16 cellular contexts compared by ENCODE assay signal in the genomic region with DNA sequence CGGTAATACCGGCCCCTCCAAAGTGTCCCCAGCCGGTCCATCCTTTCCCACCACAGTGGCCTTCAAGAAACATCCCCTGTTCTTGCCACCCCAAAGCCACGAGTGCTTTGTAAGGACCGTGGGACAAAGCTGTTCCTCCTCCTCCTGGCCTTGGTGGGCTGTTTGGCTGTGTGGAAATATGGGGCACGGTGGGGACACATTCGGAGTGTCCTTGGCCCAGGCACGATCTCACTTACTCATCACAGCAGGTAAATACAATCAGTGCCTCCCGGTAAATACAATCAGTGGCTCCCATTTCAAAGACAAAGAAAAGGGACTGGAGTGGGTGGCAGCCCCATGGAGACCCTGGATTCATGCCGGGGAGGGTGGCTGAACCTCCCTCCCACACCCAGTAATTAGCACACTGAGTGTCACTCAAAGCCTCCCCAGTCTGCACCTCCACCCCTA. TPM values are rescaled to one million over a fixed set of nuclear protein-coding genes. Genes with fewer than 3 reads are reported as not detected.
DNase-seq lines count a peak whose midpoint lies in the region; ATAC-seq, FAIRE-seq and TF ChIP-seq lines count a peak whose summit lies in the region.
"Had no signal": no experiment of that assay in that cellular context is flagged by ENCODE, and none has a peak within 500 bp of the region (broad histone marks: within the 10 kb centered on the region; RNA-seq: fewer than 3 reads in every experiment).

No MANE protein-coding gene starts in this region.

- no peak for TF ChIP-seq EP300 in H1 (IDR thresholded peaks at IDR 0.05; ENCODE audit: borderline replicate concordance in 1 of 2, low read depth in 2 of 2, low read length in 2 of 2)

- no peaks in the 10 kb centered on the region for H3K27me3 Mint-ChIP-seq in stimulated activated naive B cell treated with anti-CD40 and anti-IgM and Interleukin-4, amounts not matched to agents 10 μg/mL and 1 μg/mL and 100 μg/mL, for 72 hours
- no peaks in the 10 kb centered on the region for H3K27me3 Mint-ChIP-seq in activated naive CD4-positive, alpha-beta T cell treated with anti-CD3 and anti-CD28 coated beads for 36 hours (ENCODE audit: low read depth)

- H2AK5ac ChIP-seq in H1 (ENCODE audit: low read depth, low read length) = no peak overlapping the region

- H3K9me3 Mint-ChIP-seq in stimulated activated naive B cell treated with anti-CD40 and anti-IgM and Interleukin-4, amounts not matched to agents 10 μg/mL and 1 μg/mL and 100 μg/mL, for 72 hours = no peaks in the 10 kb centered on the region
- no peaks in the 10 kb centered on the region for H3K9me3 Mint-ChIP-seq in activated naive CD4-positive, alpha-beta T cell treated with anti-CD3 and anti-CD28 coated beads for 36 hours

- H3K56ac ChIP-seq in H1 (replicated peaks; ENCODE audit: insufficient read length, low read depth, low read length) = no peak overlapping the region

- peak overlapping the region; percentile 76 for H2BK12ac ChIP-seq in H1 (ENCODE audit: low read depth, low read length)

- H3K4me1 ChIP-seq in ES-I3 (ENCODE audit: insufficient read depth, low read length) (peaks cover 8% of the 10 kb centered on the region), HEK293 (ENCODE audit: control insufficient read depth, insufficient read depth, low read length) (no peaks in the 10 kb centered on the region), H1 (replicated peaks in 1 of 4; ENCODE audit: control insufficient read depth in 3 of 4, insufficient read depth in 4 of 4, low read length in 3 of 4) (peaks cover 0 to 20% (median 9%) of the 10 kb centered on the region in 4 experiments; a peak in 6 of 7 replicates), psoas muscle (peaks cover 45% of the 10 kb centered on the region)
- H3K4me1 ChIP-seq: Caco-2 had no signal

- H2BK15ac ChIP-seq in H1 (ENCODE audit: low read length) = peak overlapping the region; percentile 90

- DNase-seq in H1 (ENCODE audit: low read depth in 1 of 2, low spot score in 2 of 2) (no peak), psoas muscle (no peak), mesenteric fat pad (ENCODE audit: low spot score) (no peak), NCI-H774 (lab: John Stamatoyannopoulos, UW) (no peak)
- DNase-seq in stimulated activated naive B cell treated with anti-CD40 and anti-IgM and Interleukin-4, amounts not matched to agents 10 μg/mL and 1 μg/mL and 100 μg/mL, for 72 hours = no peak
- DNase-seq in activated naive CD4-positive, alpha-beta T cell treated with anti-CD3 and anti-CD28 coated beads for 36 hours = no peak
- DNase-seq: activated gamma-delta T cell, NCI-H1694, NCI-H345, occipital lobe, SW 1271 had no signal

- ATAC-seq in psoas muscle = peak in 1 of 4 donors; percentile 2
- ATAC-seq in stimulated activated naive B cell treated with anti-CD40 and anti-IgM and Interleukin-4, amounts not matched to agents 10 μg/mL and 1 μg/mL and 100 μg/mL, for 72 hours (replicated peaks) = no peak

- H3K79me1 ChIP-seq in H1 (ENCODE audit: low read depth, low read length) = 0 out of 2 replicates have a peak, but pooled peaks cover 2% of the 10 kb centered on the region

- H3K9ac ChIP-seq in ES-I3 (ENCODE audit: low read depth, low read length) = peak overlapping the region; percentile 8; the same call in 1 of the 2 replicates
- H3K9ac ChIP-seq in H1 (replicated peaks in 1 of 4; ENCODE audit: extremely low read depth in 1 of 4, low read depth in 3 of 4, low read length in 3 of 4) = no peak overlapping the region

- no peak overlapping the region for H2BK120ac ChIP-seq in H1 (replicated peaks; ENCODE audit: low read depth, low read length)

- no peak for TF ChIP-seq POLR2A in H1 (IDR thresholded peaks at IDR 0.05; ENCODE audit: control extremely low read depth in 1 of 2, low read depth in 2 of 2, low read length in 2 of 2)

- H3K36me3 Mint-ChIP-seq in stimulated activated naive B cell treated with anti-CD40 and anti-IgM and Interleukin-4, amounts not matched to agents 10 μg/mL and 1 μg/mL and 100 μg/mL, for 72 hours = no peaks in the 10 kb centered on the region
- H3K36me3 Mint-ChIP-seq in activated naive CD4-positive, alpha-beta T cell treated with anti-CD3 and anti-CD28 coated beads for 36 hours (ENCODE audit: low read depth) = no peaks in the 10 kb centered on the region

- peak overlapping the region; percentile 36; the same call in 1 of the 2 replicates for H3K18ac ChIP-seq in H1 (ENCODE audit: extremely low read depth, low read length)

- H3K4me1 Mint-ChIP-seq in stimulated activated naive B cell treated with anti-CD40 and anti-IgM and Interleukin-4, amounts not matched to agents 10 μg/mL and 1 μg/mL and 100 μg/mL, for 72 hours = peaks cover 15 to 25% of the 10 kb centered on the region in 2 donors
- H3K4me1 Mint-ChIP-seq in activated naive CD4-positive, alpha-beta T cell treated with anti-CD3 and anti-CD28 coated beads for 36 hours (ENCODE audit: low read depth) = peaks cover 11% of the 10 kb centered on the region

- 0 out of 2 replicates have a peak overlapping the region, but pooled peaks have one; percentile 75 for H2AFZ ChIP-seq in H1 (ENCODE audit: low read length)

- no peak for TF ChIP-seq RAD21 in H1 (IDR thresholded peaks at IDR 0.05 in 1 of 2, conservative IDR thresholded peaks at IDR 0.05 in 1 of 2; ENCODE audit: low read depth in 2 of 2, low read length in 2 of 2)

- H3K23me2 ChIP-seq in H1 (ENCODE audit: low read depth, low read length) = peaks cover 8% of the 10 kb centered on the region

- H3K36me3 ChIP-seq in ES-I3 (ENCODE audit: insufficient read depth, low read length) (no peaks in the 10 kb centered on the region), HEK293 (ENCODE audit: control insufficient read depth in 2 of 2, insufficient read depth in 1 of 2, low read length in 2 of 2) (no peaks in the 10 kb centered on the region), H1 (ENCODE audit: control insufficient read depth in 2 of 4, insufficient read depth in 4 of 4, low read length in 3 of 4) (no peaks in the 10 kb centered on the region), psoas muscle (ENCODE audit: insufficient read depth in 1 of 2, low read depth in 1 of 2) (peaks cover 0 to 65% of the 10 kb centered on the region in 2 donors)

- no peak overlapping the region for H4K91ac ChIP-seq in H1 (replicated peaks; ENCODE audit: insufficient read length, low read length)

- peak overlapping the region; percentile 20; the same call in 1 of the 2 replicates for H2BK5ac ChIP-seq in H1 (ENCODE audit: low read depth, low read length)

- no peak overlapping the region for H2BK20ac ChIP-seq in H1 (ENCODE audit: low read length)

- H3K23ac ChIP-seq in H1 (ENCODE audit: insufficient read length) = no peak overlapping the region

- H3K4me2 ChIP-seq in H1 (ENCODE audit: insufficient read depth in 1 of 2, low read depth in 2 of 2, low read length in 2 of 2) = peak overlapping the region; percentile 55 to 97

- no peak overlapping the region for H3K27ac ChIP-seq in HEK293 (ENCODE audit: extremely low read depth, low read depth, low read length)
- no peak overlapping the region for H3K27ac ChIP-seq in H1 (ENCODE audit: low read depth, low read length)
- H3K27ac ChIP-seq in psoas muscle = peak overlapping the region; percentile 89

- no peak overlapping the region for H4K8ac ChIP-seq in H1 (ENCODE audit: extremely low read depth, insufficient read depth, low read length)

- no peak overlapping the region for H3K4ac ChIP-seq in H1 (replicated peaks; ENCODE audit: insufficient read length, low read depth, low read length)

- H3K27ac Mint-ChIP-seq in stimulated activated naive B cell treated with anti-CD40 and anti-IgM and Interleukin-4, amounts not matched to agents 10 μg/mL and 1 μg/mL and 100 μg/mL, for 72 hours = no peak overlapping the region
- H3K27ac Mint-ChIP-seq in activated naive CD4-positive, alpha-beta T cell treated with anti-CD3 and anti-CD28 coated beads for 36 hours = no peak overlapping the region

- CTCF ChIA-PET in HEK293 (lab: Yijun Ruan, JAX) = no interaction called here
- CTCF ChIA-PET in H1 (lab: Charles Lee; ENCODE audit: partially characterized antibody) = interaction anchor here (1.0 to 14.4 kb wide), 6 partner anchors 11 to 171 kb away, joined by 3 to 270 read pairs (median 12); partner anchors contain the start of genes CSHL1 and GH1
- CTCF ChIA-PET in activated naive CD4-positive, alpha-beta T cell treated with anti-CD3 and anti-CD28 coated beads for 36 hours (lab: Charles Lee) = interaction anchor here (8.2 kb wide), 1 partner anchor 16 kb away, joined by 39 read pairs; no protein-coding TSS in a partner anchor

- H3K27me3 ChIP-seq in H1 (replicated peaks in 1 of 4; ENCODE audit: control insufficient read depth in 3 of 4, extremely low read depth in 1 of 4, insufficient read depth in 3 of 4, low read length in 3 of 4) (no peaks in the 10 kb centered on the region), psoas muscle (ENCODE audit: insufficient read depth in 3 of 3, low read length in 2 of 3) (no peaks in the 10 kb centered on the region)

- no peaks in the 10 kb centered on the region for H3K9me3 ChIP-seq in ES-I3 (ENCODE audit: control insufficient read depth, insufficient read depth, low read length)
- no peaks in the 10 kb centered on the region for H3K9me3 ChIP-seq in HEK293 (ENCODE audit: control insufficient read depth, insufficient read depth, low read depth, low read length)
- H3K9me3 ChIP-seq in H1 (ENCODE audit: insufficient read depth in 2 of 2, low read depth in 1 of 2, low read length in 1 of 2) = no peaks in the 10 kb centered on the region
- no peaks in the 10 kb centered on the region for H3K9me3 ChIP-seq in psoas muscle
- H3K9me3 ChIP-seq: Caco-2 had no signal

- no peak overlapping the region for H3K4me3 Mint-ChIP-seq in stimulated activated naive B cell treated with anti-CD40 and anti-IgM and Interleukin-4, amounts not matched to agents 10 μg/mL and 1 μg/mL and 100 μg/mL, for 72 hours
- H3K4me3 Mint-ChIP-seq in activated naive CD4-positive, alpha-beta T cell treated with anti-CD3 and anti-CD28 coated beads for 36 hours = no peak overlapping the region

- H4K5ac ChIP-seq in H1 (ENCODE audit: insufficient read length, low read depth, low read length) = no peak overlapping the region

- peaks cover 0 to 4% of the 10 kb centered on the region in 2 experiments for H4K20me1 ChIP-seq in H1 (replicated peaks in 1 of 2; ENCODE audit: control insufficient read depth in 1 of 2, insufficient read depth in 2 of 2, low read length in 2 of 2)

- TF ChIP-seq CTCF in HEK293 (tag by site-specific recombination; IDR thresholded peaks at IDR 0.05) (no peak), H1 (IDR thresholded peaks at IDR 0.05; ENCODE audit: control extremely low read depth in 1 of 3, insufficient read depth in 1 of 3, low read depth in 1 of 3, low read length in 3 of 3) (no peak), psoas muscle (IDR thresholded peaks at IDR 0.05) (no peak)

- intact Hi-C loops in psoas muscle (cut with DNase I) = loop anchor here in 1 of 2 donors (1.0 kb wide), 1 partner anchor 8 kb away; no protein-coding TSS in a partner anchor
- intact Hi-C loops in activated naive CD4-positive, alpha-beta T cell treated with anti-CD3 and anti-CD28 coated beads for 36 hours (cut with micrococcal nuclease) = no loop called here

- POLR2A ChIA-PET in HEK293 (lab: Yijun Ruan, JAX) (no interaction called here), H1 (lab: Charles Lee; ENCODE audit: partially characterized antibody) (interaction anchor here (1.8 to 3.3 kb wide), 2 partner anchors 16 to 184 kb away, joined by 9 to 14 read pairs; no protein-coding TSS in a partner anchor)

- FAIRE-seq in H1 (lab: Jason Lieb, UNC) = no peak
- FAIRE-seq: endometrium had no signal

- no peaks in the 10 kb centered on the region for H3K79me2 ChIP-seq in H1 (ENCODE audit: control insufficient read depth in 1 of 2, insufficient read depth in 2 of 2, low read length in 2 of 2)

- WGBS in H1 (ENCODE audit: extremely low coverage in 1 of 2, insufficient coverage in 1 of 2, insufficient read length in 1 of 2, insufficient replicate concordance in 2 of 2, low coverage in 1 of 2, low lambda C conversion rate in 2 of 2, missing lambda C conversion rate in 1 of 2), 2 experiments = 67% methylated on average over 10 of the region's 10 CpGs; no CpG with 5 or more reads in 1 of the 2 experiments
- 38 to 65% (median 51%) methylated on average over 10 of the region's 10 CpGs for WGBS in psoas muscle, 3 donors

- H3K14ac ChIP-seq in H1 (ENCODE audit: insufficient read length) = no peak overlapping the region

- H3K4me3 ChIP-seq in HEK293 (ENCODE audit: low read depth, low read length) (no peak overlapping the region), H1 (ENCODE audit: extremely low read depth in 1 of 4, insufficient read depth in 2 of 4, low read depth in 3 of 4, low read length in 4 of 4) (peak overlapping the region in 3 of 4 experiments; percentile 2 to 29 (median 5); a peak in 1 of 8 replicates), psoas muscle (no peak overlapping the region)

RNA-seq across cellular contexts. Expression of gene SCN4A, which starts 10.4 kb away (rescaled TPM):
- total RNA-seq in H1 (2021; fragmentation: NEBNext Ultra II Directional; extraction: Animal tissue kit (Norgen Biotek cat#: 25700)) = 6.6 and 8.5 TPM in 2 replicates
- polyA plus RNA-seq in H1 (2011; rRNA removed) = 5.0 and 8.1 TPM in 2 replicates
- 6.5 TPM for polyA plus RNA-seq in H1 (2011; cell fraction: cytosol; rRNA removed)
- polyA plus RNA-seq in H1 (2011; cell fraction: nucleus; rRNA removed) = 22.4 TPM
- polyA plus RNA-seq in H1 (2012, experiment 1 of 2) = 4.5 to 9.2 TPM (median 9.0 TPM) in 4 replicates
- 5.9 TPM for polyA plus RNA-seq in H1 (2012, experiment 2 of 2)
- polyA plus RNA-seq in H1 (2013, experiment 1 of 2) = 4.2 TPM
- 3.6 TPM for polyA plus RNA-seq in H1 (2013, experiment 2 of 2)
- polyA minus RNA-seq in H1 (2011; rRNA and poly(A)+ RNA removed) = 27.3 and 39.8 TPM in 2 replicates
- polyA minus RNA-seq in H1 (2011; cell fraction: cytosol; rRNA and poly(A)+ RNA removed) = 18.9 TPM
- polyA minus RNA-seq in H1 (2011; cell fraction: nucleus; rRNA and poly(A)+ RNA removed) = 39.2 TPM
- total RNA-seq in psoas muscle = 100 to 1,000 TPM in 2 of 4 donors, 10 to 100 TPM in 2; 45.9 to 137 (median 98.4) TPM
- 10 to 100 TPM in 2 of 3 donors, 1 to 10 TPM in 1; 3.8 to 34.9 (median 14.7) TPM for polyA plus RNA-seq in psoas muscle
- total RNA-seq in activated naive CD4-positive, alpha-beta T cell treated with anti-CD3 and anti-CD28 coated beads for 36 hours = under 1 TPM; 0.10 to 0.47 TPM
- 27.1 TPM for total RNA-seq in mesenteric fat pad
- total RNA-seq: Caco-2, occipital lobe had no signal

RNA-seq across cellular contexts. Expression of gene CD79B, which starts 30.2 kb away (rescaled TPM):
- 1.5 and 2.2 TPM in 2 replicates for total RNA-seq in H1 (2021; fragmentation: NEBNext Ultra II Directional; extraction: Animal tissue kit (Norgen Biotek cat#: 25700))
- 3.9 and 4.4 TPM in 2 replicates for polyA plus RNA-seq in H1 (2011; rRNA removed)
- 4.7 TPM for polyA plus RNA-seq in H1 (2011; cell fraction: cytosol; rRNA removed)
- polyA plus RNA-seq in H1 (2011; cell fraction: nucleus; rRNA removed) = 5.5 TPM
- 1.8 to 4.2 TPM (median 3.5 TPM) in 4 replicates for polyA plus RNA-seq in H1 (2012, experiment 1 of 2)
- 2.0 TPM for polyA plus RNA-seq in H1 (2012, experiment 2 of 2)
- 2.8 TPM for polyA plus RNA-seq in H1 (2013, experiment 1 of 2)
- 2.8 TPM for polyA plus RNA-seq in H1 (2013, experiment 2 of 2)
- 2.9 and 3.0 TPM in 2 replicates for polyA minus RNA-seq in H1 (2011; rRNA and poly(A)+ RNA removed)
- polyA minus RNA-seq in H1 (2011; cell fraction: cytosol; rRNA and poly(A)+ RNA removed) = not detected
- polyA minus RNA-seq in H1 (2011; cell fraction: nucleus; rRNA and poly(A)+ RNA removed) = not detected
- 1 to 10 TPM; 2.8 to 5.7 (median 4.0) TPM for total RNA-seq in psoas muscle
- 1 to 10 TPM; 1.9 to 3.8 (median 3.7) TPM for polyA plus RNA-seq in psoas muscle
- 10 to 100 TPM; 24.2 to 24.3 TPM for total RNA-seq in activated naive CD4-positive, alpha-beta T cell treated with anti-CD3 and anti-CD28 coated beads for 36 hours
- 4.3 TPM for total RNA-seq in mesenteric fat pad
- total RNA-seq: Caco-2, cerebellum, occipital lobe had no signal

RNA-seq across cellular contexts. Expression of gene PRR29, which starts 35.8 kb away (rescaled TPM):
- total RNA-seq in H1 (2021; fragmentation: NEBNext Ultra II Directional; extraction: Animal tissue kit (Norgen Biotek cat#: 25700)) = 0.61 and 0.67 TPM in 2 replicates
- 0.83 and 0.96 TPM in 2 replicates for polyA plus RNA-seq in H1 (2011; rRNA removed)
- 0.39 TPM for polyA plus RNA-seq in H1 (2011; cell fraction: cytosol; rRNA removed)
- polyA plus RNA-seq in H1 (2011; cell fraction: nucleus; rRNA removed) = 1.7 TPM
- polyA plus RNA-seq in H1 (2012, experiment 1 of 2) = 0.35 to 0.48 TPM (median 0.41 TPM) in 4 replicates
- polyA plus RNA-seq in H1 (2012, experiment 2 of 2) = 0.43 TPM
- polyA plus RNA-seq in H1 (2013, experiment 1 of 2) = 0.59 TPM
- polyA plus RNA-seq in H1 (2013, experiment 2 of 2) = 0.42 TPM
- polyA minus RNA-seq in H1 (2011; rRNA and poly(A)+ RNA removed) = 0.28 and 0.41 TPM in 2 replicates
- not detected for polyA minus RNA-seq in H1 (2011; cell fraction: cytosol; rRNA and poly(A)+ RNA removed)
- polyA minus RNA-seq in H1 (2011; cell fraction: nucleus; rRNA and poly(A)+ RNA removed) = 1.4 TPM
- total RNA-seq in psoas muscle = under 1 TPM in 3 of 4 donors, not detected in 1; 0.19 to 0.47 (median 0.25) TPM
- polyA plus RNA-seq in psoas muscle = under 1 TPM; 0.09 to 0.13 (median 0.11) TPM
- under 1 TPM; 0.21 to 0.44 TPM for total RNA-seq in activated naive CD4-positive, alpha-beta T cell treated with anti-CD3 and anti-CD28 coated beads for 36 hours
- total RNA-seq in mesenteric fat pad = 0.90 TPM
- total RNA-seq: Caco-2 had no signal

RNA-seq across cellular contexts. Expression of gene GH1, which starts 43.7 kb away (rescaled TPM):
- total RNA-seq in H1 (2021; fragmentation: NEBNext Ultra II Directional; extraction: Animal tissue kit (Norgen Biotek cat#: 25700)) = not detected in 2 replicates
- polyA plus RNA-seq in H1 (2011; rRNA removed) (0.36 and 0.41 TPM in 2 replicates), psoas muscle (not detected)
- 0.37 TPM for polyA plus RNA-seq in H1 (2011; cell fraction: cytosol; rRNA removed)
- polyA plus RNA-seq in H1 (2011; cell fraction: nucleus; rRNA removed) = 0.77 TPM
- polyA plus RNA-seq in H1 (2012, experiment 1 of 2) = 0.50 TPM in 1 of 4 replicates, not detected in the others
- polyA plus RNA-seq in H1 (2012, experiment 2 of 2) = not detected
- polyA plus RNA-seq in H1 (2013, experiment 1 of 2) = 0.16 TPM
- 0.26 TPM for polyA plus RNA-seq in H1 (2013, experiment 2 of 2)
- 0.56 TPM in 1 of 2 replicates, not detected in the other for polyA minus RNA-seq in H1 (2011; rRNA and poly(A)+ RNA removed)
- not detected for polyA minus RNA-seq in H1 (2011; cell fraction: cytosol; rRNA and poly(A)+ RNA removed)
- polyA minus RNA-seq in H1 (2011; cell fraction: nucleus; rRNA and poly(A)+ RNA removed) = not detected
- total RNA-seq in psoas muscle (not detected), mesenteric fat pad (not detected)
- total RNA-seq in activated naive CD4-positive, alpha-beta T cell treated with anti-CD3 and anti-CD28 coated beads for 36 hours = not detected
- total RNA-seq: Caco-2, cerebellum, occipital lobe had no signal

RNA-seq across cellular contexts. Expression of gene CSHL1, which starts 51.3 kb away (rescaled TPM):
- not detected in 2 replicates for total RNA-seq in H1 (2021; fragmentation: NEBNext Ultra II Directional; extraction: Animal tissue kit (Norgen Biotek cat#: 25700))
- polyA plus RNA-seq in H1 (2011; rRNA removed) = not detected in 2 replicates
- not detected for polyA plus RNA-seq in H1 (2011; cell fraction: cytosol; rRNA removed)
- polyA plus RNA-seq in H1 (2011; cell fraction: nucleus; rRNA removed) = not detected
- polyA plus RNA-seq in H1 (2012, experiment 1 of 2) = not detected in 4 replicates
- not detected for polyA plus RNA-seq in H1 (2012, experiment 2 of 2)
- 0.12 TPM for polyA plus RNA-seq in H1 (2013, experiment 1 of 2)
- not detected for polyA plus RNA-seq in H1 (2013, experiment 2 of 2)
- polyA minus RNA-seq in H1 (2011; rRNA and poly(A)+ RNA removed) = not detected in 2 replicates
- not detected for polyA minus RNA-seq in H1 (2011; cell fraction: cytosol; rRNA and poly(A)+ RNA removed)
- not detected for polyA minus RNA-seq in H1 (2011; cell fraction: nucleus; rRNA and poly(A)+ RNA removed)
- not detected for total RNA-seq in psoas muscle
- polyA plus RNA-seq in psoas muscle = not detected
- not detected for total RNA-seq in activated naive CD4-positive, alpha-beta T cell treated with anti-CD3 and anti-CD28 coated beads for 36 hours
- not detected for total RNA-seq in mesenteric fat pad
- total RNA-seq: Caco-2, cerebellum, occipital lobe had no signal

Comparison
In these comparisons a context has a peak if more than half of its experiments do, and no peak if none do; other contexts are left out.
1. H3K4me3 ChIP-seq: peak in H1 (3 of 4); none in HEK293 (single experiment) and psoas muscle (single experiment).